In genomic region chr22:29072193-29072978, GRCh38 we compare ENCODE assay signal across 8 cellular contexts. TPM values are rescaled to one million over a fixed set of nuclear protein-coding genes. Genes with fewer than 3 reads are reported as not detected.
A peak's percentile ranks its signal among the peaks of the same experiment; 100 is the strongest.
DNase-seq lines count a peak whose midpoint lies in the region; ATAC-seq and TF ChIP-seq lines count a peak whose summit lies in the region.

No MANE protein-coding gene starts in this region.

- H2BK12ac ChIP-seq in neuronal stem cell (ENCODE audit: low read length), result no peak overlapping the region

- H3K9ac ChIP-seq in SK-N-MC (ENCODE audit: insufficient read length) (no peak overlapping the region), neuronal stem cell (ENCODE audit: low read depth, low read length, poor library complexity) (no peak overlapping the region), stomach smooth muscle (ENCODE audit: low read length in 2 of 2) (peak overlapping the region in 1 of 2 donors; percentile 22)

- H3K9me3 ChIP-seq in SK-N-MC (ENCODE audit: low read depth, low read length), result no peaks in the 10 kb centered on the region
- no peaks in the 10 kb centered on the region for H3K9me3 ChIP-seq in gastroesophageal sphincter
- no peaks in the 10 kb centered on the region for H3K9me3 ChIP-seq in neuronal stem cell (replicated peaks in 1 of 2; ENCODE audit: control insufficient read depth in 2 of 2, insufficient read depth in 1 of 2, low read depth in 1 of 2, low read length in 2 of 2)
- no peaks in the 10 kb centered on the region for H3K9me3 ChIP-seq in stomach smooth muscle (ENCODE audit: control insufficient read depth in 2 of 2, low read length in 2 of 2)

- no peak overlapping the region for H3K23ac ChIP-seq in neuronal stem cell (ENCODE audit: low read depth, low read length, poor library complexity)

- peak overlapping the region; percentile 82 for H3K18ac ChIP-seq in neuronal stem cell (ENCODE audit: low read length)

- H2BK15ac ChIP-seq in neuronal stem cell (ENCODE audit: low read length), result no peak overlapping the region

- H3K4me1 ChIP-seq in gastroesophageal sphincter (peaks cover 0 to 35% (median 12%) of the 10 kb centered on the region in 3 donors), neuronal stem cell (ENCODE audit: control insufficient read depth in 2 of 2, insufficient read depth in 1 of 2, low read depth in 1 of 2, low read length in 2 of 2) (peaks cover 7 to 10% of the 10 kb centered on the region in 2 donors), stomach smooth muscle (ENCODE audit: control insufficient read depth, insufficient read depth, low read length) (peaks cover 28% of the 10 kb centered on the region)

- H2BK5ac ChIP-seq in neuronal stem cell (ENCODE audit: low read length), result no peak overlapping the region

- TF ChIP-seq CTCF in gastroesophageal sphincter (IDR thresholded peaks at IDR 0.05), result no peak

- peak overlapping the region; percentile 87 for H3K4me2 ChIP-seq in neuronal stem cell (ENCODE audit: insufficient read depth, low read length, poor library complexity, severe bottlenecking)

- H3K27me3 ChIP-seq in gastroesophageal sphincter (peaks cover 3% of the 10 kb centered on the region), neuronal stem cell (ENCODE audit: control insufficient read depth in 3 of 3, insufficient read depth in 3 of 3, low read depth in 1 of 3, low read length in 3 of 3) (peaks cover 0 to 54% (median 14%) of the 10 kb centered on the region in 3 experiments), stomach smooth muscle (ENCODE audit: control insufficient read depth in 1 of 2, insufficient read depth in 2 of 2, low read length in 2 of 2) (peaks cover 0 to 5% of the 10 kb centered on the region in 2 donors)

- H2BK120ac ChIP-seq in neuronal stem cell (ENCODE audit: low read depth, low read length), result no peak overlapping the region

- H3K14ac ChIP-seq in neuronal stem cell (ENCODE audit: low read length), result no peak overlapping the region

- H3K36me3 ChIP-seq in SK-N-MC (ENCODE audit: insufficient read depth, low read length), result no peaks in the 10 kb centered on the region
- H3K36me3 ChIP-seq in gastroesophageal sphincter, result no peaks in the 10 kb centered on the region
- peaks cover 0 to 13% of the 10 kb centered on the region in 2 donors for H3K36me3 ChIP-seq in neuronal stem cell (replicated peaks in 1 of 2; ENCODE audit: control insufficient read depth in 2 of 2, insufficient read depth in 2 of 2, low read length in 2 of 2)
- H3K36me3 ChIP-seq in stomach smooth muscle (ENCODE audit: control insufficient read depth in 2 of 2, insufficient read depth in 2 of 2, low read length in 2 of 2), result no peaks in the 10 kb centered on the region

- H3K27ac ChIP-seq in SK-N-MC, result no peak overlapping the region
- H3K27ac ChIP-seq in gastroesophageal sphincter, result peak overlapping the region in 2 of 4 donors; percentile 56 to 70
- no peak overlapping the region for H3K27ac ChIP-seq in neuronal stem cell (replicated peaks; ENCODE audit: low read length)
- H3K27ac ChIP-seq in stomach smooth muscle (ENCODE audit: low read length), result no peak overlapping the region

- TF ChIP-seq POLR2A in gastroesophageal sphincter (IDR thresholded peaks at IDR 0.05), result no peak

- no peak overlapping the region for H4K91ac ChIP-seq in neuronal stem cell (ENCODE audit: low read depth, low read length, poor library complexity)

- H4K8ac ChIP-seq in neuronal stem cell (ENCODE audit: low read depth, low read length), result no peak overlapping the region

- H3K4ac ChIP-seq in neuronal stem cell (ENCODE audit: low read length), result no peak overlapping the region

- DNase-seq in D341Med (ENCODE audit: low spot score) (peak; percentile 98), LHCN-M2 (ENCODE audit: low read depth) (peak; percentile 54), SK-N-MC (ENCODE audit: low read depth, low spot score) (no peak), neuronal stem cell (ENCODE audit: low spot score) (peak; percentile 74)
- DNase-seq in activated naive CD4-positive, alpha-beta T cell treated with Interleukin-2 at 50 U/mL for 16 hours, result peak; percentile 83

- no peaks in the 10 kb centered on the region for H3K79me1 ChIP-seq in neuronal stem cell (ENCODE audit: low read depth, low read length)

- H3K4me3 ChIP-seq in SK-N-MC (peak overlapping the region; percentile 64), gastroesophageal sphincter (peak overlapping the region; percentile 27 to 84), neuronal stem cell (ENCODE audit: low read length in 2 of 2) (peak overlapping the region; percentile 63 to 87), stomach smooth muscle (ENCODE audit: low read length in 2 of 2) (peak overlapping the region; percentile 69 to 76)

- H2AFZ ChIP-seq in neuronal stem cell (ENCODE audit: low read length), result peak overlapping the region; percentile 86

- TF ChIP-seq EP300 in gastroesophageal sphincter (IDR thresholded peaks at IDR 0.05), result no peak

- no peak overlapping the region for H2AK5ac ChIP-seq in neuronal stem cell (ENCODE audit: low read depth, low read length)

- ATAC-seq in GM21737 (IDR thresholded peaks at IDR 0.05; ENCODE audit: unreplicated experiment) (peak; percentile 89), gastroesophageal sphincter (peak; percentile 94)

- 63 to 66% methylated on average over 13 to 14 of the region's 41 CpGs for WGBS in gastroesophageal sphincter (ENCODE audit: low coverage in 1 of 2), 2 donors
- WGBS in neuronal stem cell (ENCODE audit: extremely low coverage in 2 of 2, insufficient read length in 2 of 2, insufficient replicate concordance in 1 of 2), 2 donors, result no CpG with 5 or more reads among the region's 41 CpGs

RNA-seq across cellular contexts. Expression of gene KREMEN1, which starts 0.4 kb away (rescaled TPM):
- total RNA-seq in LHCN-M2 (2014; rRNA removed) (4.3 and 5.8 TPM in 2 replicates), gastroesophageal sphincter (10 to 100 TPM in 2 of 4 donors, 1 to 10 TPM in 2; 7.5 to 17.4 (median 10.8) TPM)
- polyA plus RNA-seq in LHCN-M2 (2012), result 5.8 TPM
- polyA plus RNA-seq in neuronal stem cell (2013, experiment 1 of 2), result 2.0 TPM
- polyA plus RNA-seq in neuronal stem cell (2013, experiment 2 of 2), result 2.2 TPM

RNA-seq across cellular contexts. Expression of gene C22orf31, which starts 10.8 kb away (rescaled TPM):
- total RNA-seq in LHCN-M2 (2014; rRNA removed) (not detected in 2 replicates), gastroesophageal sphincter (not detected)
- polyA plus RNA-seq in LHCN-M2 (2012), result not detected
- not detected for polyA plus RNA-seq in neuronal stem cell (2013, experiment 1 of 2)
- not detected for polyA plus RNA-seq in neuronal stem cell (2013, experiment 2 of 2)
